ENCODE assay signal across 11 cellular contexts in the genomic region with DNA sequence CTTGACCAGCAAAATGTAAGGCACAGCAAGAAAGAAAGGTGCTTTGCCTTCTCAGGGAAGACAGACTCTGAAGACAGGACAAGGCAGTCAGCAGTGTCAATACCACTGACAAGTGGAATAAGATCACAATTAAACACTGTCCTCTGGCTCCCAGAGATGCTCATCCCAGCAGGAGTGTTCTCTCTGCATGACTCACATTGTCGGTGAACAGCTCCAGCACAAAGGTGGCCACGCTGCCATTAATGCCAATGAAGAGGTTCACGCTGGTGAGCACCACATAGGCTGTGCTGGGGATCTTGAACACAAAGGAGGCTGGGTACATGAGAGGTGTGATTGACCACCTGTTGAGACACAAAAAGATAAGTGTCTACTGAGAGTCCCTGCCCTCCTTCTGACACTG. TPM values are rescaled to one million over a fixed set of nuclear protein-coding genes. Genes with fewer than 3 reads are reported as not detected.
"Had no signal": no experiment of that assay in that cellular context is flagged by ENCODE, and none has a peak within 500 bp of the region (broad histone marks: within the 10 kb centered on the region; RNA-seq: fewer than 3 reads in every experiment).

No MANE protein-coding gene starts in this region.

- H3K9me3 ChIP-seq: left lung, thyroid gland had no signal

- H3K27ac ChIP-seq: hepatocyte, thyroid gland had no signal

- DNase-seq: activated CD4-positive, alpha-beta T cell treated with anti-CD3 and anti-CD28 coated beads, Interleukin-2, amount 10 ng/mL, durations not matched to agents 7 days and 5 days; activated naive CD8-positive, alpha-beta T cell treated with anti-CD3 and anti-CD28 coated beads for 36 hours; kidney; left lung; occipital lobe; stimulated activated CD4-positive, alpha-beta T cell treated with anti-CD3 and anti-CD28 coated beads, Interleukin-2, amount 100 ng/mL, for 48 hours; T-helper 9 cell; thyroid gland had no signal

- H2AFZ ChIP-seq: hepatocyte had no signal

- FAIRE-seq: kidney had no signal

- ATAC-seq: stimulated activated memory B cell treated with anti-CD40 and anti-IgM and Interleukin-4, amounts not matched to agents 10 μg/mL and 1 μg/mL and 100 μg/mL, for 72 hours had no signal

- H3K4me3 ChIP-seq: hepatocyte, left lung, thyroid gland had no signal

- H3K4me1 ChIP-seq: thyroid gland had no signal

- H3K79me2 ChIP-seq: hepatocyte had no signal

- H3K27me3 ChIP-seq: hepatocyte, left lung, thyroid gland had no signal

- H3K4me2 ChIP-seq: hepatocyte had no signal

RNA-seq across cellular contexts. Expression of gene NIPSNAP3B, which starts 31.9 kb away (rescaled TPM):
- total RNA-seq: epithelial cell of proximal tubule had no signal
